In genomic region chr22:19717691-19718254, GRCh38 we compare ENCODE assay signal across 8 cellular contexts. TPM values are rescaled to one million over a fixed set of nuclear protein-coding genes. Genes with fewer than 3 reads are reported as not detected.
DNase-seq lines count a peak whose midpoint lies in the region; ATAC-seq and TF ChIP-seq lines count a peak whose summit lies in the region.

No MANE protein-coding gene starts in this region.

- peak overlapping the region; percentile 62 for H3K4me2 ChIP-seq in OCI-LY7 (ENCODE audit: low read length)

- H3K27me3 ChIP-seq in esophagus squamous epithelium = peaks cover 0 to 89% (median 0%) of the 10 kb centered on the region in 4 donors

- BruUV-seq in Calu3 (replicated peaks; lab: Mats Ljungman, UMichigan) (no TSS peak), OCI-LY7 (replicated peaks; lab: Mats Ljungman, UMichigan) (no TSS peak)

- POLR2A ChIA-PET in OCI-LY7 (lab: Charles Lee) = no interaction called here

- DNase-seq in Calu3 (peak; percentile 86), HFFc6 (peak; percentile 39), OCI-LY7 (ENCODE audit: low spot score) (peak; percentile 68), esophagus squamous epithelium (lab: John Stamatoyannopoulos, UW) (no peak), myocyte (ENCODE audit: low read depth) (peak; percentile 74)
- peak; percentile 81 for DNase-seq in activated T-cell treated with anti-CD3 and anti-CD28 coated beads, Interleukin-2, amount 50 U/mL, for 4 hours
- peak; percentile 34 to 70 for DNase-seq in stimulated activated CD8-positive, alpha-beta memory T cell treated with anti-CD3 and anti-CD28 coated beads, Interleukin-7, amount 100 ng/mL, for 4 hours (ENCODE audit: low read depth in 2 of 2)

- H3K9me3 Mint-ChIP-seq in Calu3 (ENCODE audit: low read depth, unreplicated experiment) (no peaks in the 10 kb centered on the region), HFFc6 (no peaks in the 10 kb centered on the region)
- H3K9me3 Mint-ChIP-seq in activated T-cell treated with anti-CD3 and anti-CD28 coated beads, Interleukin-2, amount 50 U/mL, for 4 hours = no peaks in the 10 kb centered on the region

- H3K4me1 Mint-ChIP-seq in Calu3 (ENCODE audit: low read depth, unreplicated experiment) (peaks cover 1% of the 10 kb centered on the region), HFFc6 (ENCODE audit: low read depth) (no peaks in the 10 kb centered on the region)
- H3K4me1 Mint-ChIP-seq in activated T-cell treated with anti-CD3 and anti-CD28 coated beads, Interleukin-2, amount 50 U/mL, for 4 hours (ENCODE audit: low read depth) = peaks cover 15% of the 10 kb centered on the region

- peak; percentile 97 for TF ChIP-seq CTCF in Calu3 (IDR thresholded peaks at IDR 0.05; ENCODE audit: unreplicated experiment)
- TF ChIP-seq CTCF in HFFc6 (IDR thresholded peaks at IDR 0.05) = peak; percentile 97
- TF ChIP-seq CTCF in OCI-LY7 (conservative IDR thresholded peaks at IDR 0.05; ENCODE audit: low read length) = peak; percentile 72
- peak; percentile 91 to 99 (median 97) for TF ChIP-seq CTCF in esophagus squamous epithelium (IDR thresholded peaks at IDR 0.05)

- H2AFZ ChIP-seq in OCI-LY7 (ENCODE audit: low read length) = peak overlapping the region; percentile 74

- H3K36me3 Mint-ChIP-seq in Calu3 (ENCODE audit: insufficient read depth, unreplicated experiment) (peaks cover 30% of the 10 kb centered on the region), HFFc6 (ENCODE audit: low read depth) (no peaks in the 10 kb centered on the region)
- no peaks in the 10 kb centered on the region for H3K36me3 Mint-ChIP-seq in activated T-cell treated with anti-CD3 and anti-CD28 coated beads, Interleukin-2, amount 50 U/mL, for 4 hours (ENCODE audit: insufficient read depth)

- no peaks in the 10 kb centered on the region for H3K9me2 ChIP-seq in OCI-LY7 (ENCODE audit: insufficient read depth, low read length)

- no peaks in the 10 kb centered on the region for H4K20me1 ChIP-seq in OCI-LY7 (ENCODE audit: insufficient read depth, low read length)

- H3K36me3 ChIP-seq in OCI-LY7 (ENCODE audit: insufficient read depth, low read length) (no peaks in the 10 kb centered on the region), esophagus squamous epithelium (peaks cover 0 to 36% (median 0%) of the 10 kb centered on the region in 3 donors)

- CTCF ChIA-PET in Calu3 (lab: Charles Lee) = no interaction called here
- CTCF ChIA-PET in OCI-LY7 (lab: Charles Lee; ENCODE audit: unreplicated experiment) = no interaction called here

- no peaks in the 10 kb centered on the region for H3K4me1 ChIP-seq in OCI-LY7 (ENCODE audit: insufficient read depth, low read length, poor library complexity, severe bottlenecking)
- peaks cover 26 to 67% (median 38%) of the 10 kb centered on the region in 3 donors for H3K4me1 ChIP-seq in esophagus squamous epithelium

- peak; percentile 89 to 91 for ATAC-seq in activated T-cell treated with anti-CD3 and anti-CD28 coated beads, Interleukin-2, amount 50 U/mL, for 4 hours
- ATAC-seq in HG02840 (IDR thresholded peaks at IDR 0.05; ENCODE audit: low FRiP score, unreplicated experiment) = no peak

- H3K4me3 ChIP-seq in OCI-LY7 (ENCODE audit: low read depth, low read length, poor library complexity, severe bottlenecking) = peak overlapping the region; percentile 57
- H3K4me3 ChIP-seq in esophagus squamous epithelium = peak overlapping the region; percentile 46 to 84 (median 54)

- TF ChIP-seq POLR2A in esophagus squamous epithelium (IDR thresholded peaks at IDR 0.05) = no peak

- 17 to 52% methylated on average over 6 to 12 of the region's 61 CpGs for WGBS in esophagus squamous epithelium, 2 donors

- H3K27me3 Mint-ChIP-seq in Calu3 (ENCODE audit: unreplicated experiment) = peaks cover 59% of the 10 kb centered on the region
- peaks cover 8% of the 10 kb centered on the region; the same call in 1 of the 2 replicates for H3K27me3 Mint-ChIP-seq in HFFc6 (ENCODE audit: insufficient read depth)
- peaks cover 50% of the 10 kb centered on the region for H3K27me3 Mint-ChIP-seq in activated T-cell treated with anti-CD3 and anti-CD28 coated beads, Interleukin-2, amount 50 U/mL, for 4 hours (ENCODE audit: low read depth)

- H3K79me2 ChIP-seq in OCI-LY7 (ENCODE audit: insufficient read depth, low read depth, low read length) = no peaks in the 10 kb centered on the region

- intact Hi-C loops in Calu3 (cut with micrococcal nuclease; ENCODE audit: unreplicated experiment) = loop anchor here (5.0 kb wide), 2 partner anchors 85 to 425 kb away; partner anchors contain the start of gene CLTCL1
- intact Hi-C loops in OCI-LY7 (cut with micrococcal nuclease; ENCODE audit: unreplicated experiment) = no loop called here
- intact Hi-C loops in esophagus squamous epithelium (cut with DNase I) = loop anchor here (5.0 kb wide), 1 partner anchor 40 kb away; no protein-coding TSS in a partner anchor

- no peak overlapping the region for H3K27ac ChIP-seq in OCI-LY7 (ENCODE audit: low read depth, low read length, poor library complexity, severe bottlenecking)
- H3K27ac ChIP-seq in esophagus squamous epithelium = peak overlapping the region in 3 of 4 donors; percentile 12 to 56 (median 50)

- H3K27ac Mint-ChIP-seq in Calu3 (ENCODE audit: unreplicated experiment) = no peak overlapping the region
- no peak overlapping the region for H3K27ac Mint-ChIP-seq in HFFc6

- H3K4me3 Mint-ChIP-seq in Calu3 (ENCODE audit: low read depth, unreplicated experiment) = peak overlapping the region; percentile 69
- peak overlapping the region; percentile 84 for H3K4me3 Mint-ChIP-seq in HFFc6
- H3K4me3 Mint-ChIP-seq in activated T-cell treated with anti-CD3 and anti-CD28 coated beads, Interleukin-2, amount 50 U/mL, for 4 hours = peak overlapping the region; percentile 62

- no peaks in the 10 kb centered on the region for H3K9me3 ChIP-seq in OCI-LY7 (ENCODE audit: low read length)
- H3K9me3 ChIP-seq in esophagus squamous epithelium = no peaks in the 10 kb centered on the region

RNA-seq across cellular contexts. Expression of gene SEPTIN5, which starts 3.5 kb away (rescaled TPM):
- total RNA-seq in Calu3 (2022) = 2.3 and 3.3 TPM in 2 replicates
- 10 to 100 TPM in 2 of 6 experiments, 1 to 10 TPM in 4; 4.9 to 13.7 (median 6.5) TPM for total RNA-seq in HFFc6 (2021; fragmentation: NEBNext Ultra II Directional; extraction: Animal tissue kit (Norgen Biotek cat#: 25700))
- total RNA-seq in OCI-LY7 (2014; rRNA removed; shearing (Covaris generic)) = 1.2 TPM in 1 of 2 replicates, not detected in the other
- total RNA-seq in OCI-LY7 (2022) = not detected in 2 replicates
- total RNA-seq in activated T-cell treated with anti-CD3 and anti-CD28 coated beads, Interleukin-2, amount 50 U/mL, for 4 hours = 1 to 10 TPM in 2 of 3 donors, under 1 TPM in 1; 0.38 to 1.3 (median 1.1) TPM
- 10 to 100 TPM; 19.8 to 69.7 (median 36.3) TPM for total RNA-seq in esophagus squamous epithelium
- total RNA-seq in myocyte = 123 and 130 TPM in 2 replicates
- 144 TPM for polyA plus RNA-seq in myocyte (2012)

RNA-seq across cellular contexts. Expression of gene GP1BB, which starts 5.6 kb away (rescaled TPM):
- total RNA-seq in Calu3 (2022) (not detected in 2 replicates), OCI-LY7 (2022) (not detected in 2 replicates), esophagus squamous epithelium (10 to 100 TPM in 1 of 4 donors, 1 to 10 TPM in 3; 4.8 to 40.0 (median 9.7) TPM), myocyte (51.2 and 67.7 TPM in 2 replicates)
- total RNA-seq in HFFc6 (2021; fragmentation: NEBNext Ultra II Directional; extraction: Animal tissue kit (Norgen Biotek cat#: 25700)) = 1 to 10 TPM in 1 of 6 experiments, under 1 TPM in 2, not detected in 3; 0.27 to 1.1 (median 0.41) TPM
- not detected in 2 replicates for total RNA-seq in OCI-LY7 (2014; rRNA removed; shearing (Covaris generic))
- under 1 TPM in 2 of 3 donors, not detected in 1; 0.25 to 0.37 TPM for total RNA-seq in activated T-cell treated with anti-CD3 and anti-CD28 coated beads, Interleukin-2, amount 50 U/mL, for 4 hours
- polyA plus RNA-seq in myocyte (2012) = 32.1 TPM

RNA-seq across cellular contexts. Expression of gene TBX1, which starts 42.8 kb away (rescaled TPM):
- not detected in 2 replicates for total RNA-seq in Calu3 (2022)
- 1 to 10 TPM in 1 of 6 experiments, under 1 TPM in 4, not detected in 1; 0.14 to 1.1 (median 0.73) TPM for total RNA-seq in HFFc6 (2021; fragmentation: NEBNext Ultra II Directional; extraction: Animal tissue kit (Norgen Biotek cat#: 25700))
- total RNA-seq in OCI-LY7 (2014; rRNA removed; shearing (Covaris generic)) = not detected in 2 replicates
- 0.23 TPM in 1 of 2 replicates, not detected in the other for total RNA-seq in OCI-LY7 (2022)
- not detected for total RNA-seq in activated T-cell treated with anti-CD3 and anti-CD28 coated beads, Interleukin-2, amount 50 U/mL, for 4 hours
- total RNA-seq in esophagus squamous epithelium = 1 to 10 TPM in 1 of 4 donors, under 1 TPM in 3; 0.18 to 4.4 (median 0.26) TPM
- total RNA-seq in myocyte = 42.6 and 43.5 TPM in 2 replicates
- 49.6 TPM for polyA plus RNA-seq in myocyte (2012)
